Comparison of ENCODE assay signal across 4 cellular contexts in genomic region chr17:27753726-27754125, GRCh38. TPM values are rescaled to one million over a fixed set of nuclear protein-coding genes. Genes with fewer than 3 reads are reported as not detected.
"Had no signal": no experiment of that assay in that cellular context is flagged by ENCODE, and none has a peak within 500 bp of the region (broad histone marks: within the 10 kb centered on the region; RNA-seq: fewer than 3 reads in every experiment).

No MANE protein-coding gene starts in this region.

RNA-seq across cellular contexts. Expression of gene NOS2, which starts 46.6 kb away (rescaled TPM):
- total RNA-seq: K562, M059J, PC-3, SJCRH30 had no signal
